In the genomic region with DNA sequence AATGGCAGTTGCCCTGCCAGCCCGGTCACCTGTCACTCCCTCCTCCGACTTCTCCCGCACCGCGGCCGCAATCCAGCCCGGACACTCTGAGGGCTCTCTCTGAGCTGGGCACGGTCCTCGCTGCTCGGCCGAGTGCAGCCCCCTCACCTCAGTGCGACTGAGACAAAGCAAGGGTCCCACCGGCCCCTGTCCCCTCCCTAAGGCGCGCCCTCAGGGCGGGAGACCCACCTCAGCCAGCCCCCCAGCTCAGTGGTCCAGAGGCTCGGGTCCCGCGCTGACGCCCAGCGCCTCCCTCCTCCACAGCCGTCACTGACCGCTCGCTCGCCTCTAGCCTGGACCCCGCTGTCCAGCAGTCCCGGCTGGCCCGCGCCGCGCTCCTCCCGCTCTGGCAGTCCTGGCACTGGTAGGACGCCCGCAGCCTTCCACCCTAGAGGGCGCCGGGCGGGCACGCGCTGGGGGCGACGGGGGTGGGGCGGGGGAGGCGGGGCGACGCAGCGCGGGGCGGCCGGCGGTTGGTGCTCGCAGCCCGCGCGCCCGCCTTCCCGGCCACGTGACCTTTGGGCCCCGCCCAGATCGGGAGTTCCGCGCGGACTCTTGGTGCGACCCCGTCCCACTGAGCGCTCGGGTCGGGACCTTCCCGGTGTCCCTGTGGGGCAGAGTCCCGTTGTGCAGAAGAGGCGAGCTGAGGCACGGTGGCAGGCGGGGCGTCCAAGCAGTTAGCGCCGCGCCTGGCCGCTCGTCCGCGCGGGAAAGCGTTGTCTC, we compare ENCODE assay signal across 8 cellular contexts.
A peak's percentile ranks its signal among the peaks of the same experiment; 100 is the strongest.
DNase-seq lines count a peak whose midpoint lies in the region; ATAC-seq and TF ChIP-seq lines count a peak whose summit lies in the region.

No MANE protein-coding gene starts in this region.

- peak; percentile 83 for ATAC-seq in GM19397 (IDR thresholded peaks at IDR 0.05; ENCODE audit: unreplicated experiment)

- TF ChIP-seq CTCF in HL-60 (IDR thresholded peaks at IDR 0.05; ENCODE audit: insufficient read depth, low read length): no peak

- H3K27me3 ChIP-seq in HL-60 (ENCODE audit: insufficient read depth, poor library complexity, severe bottlenecking): peaks cover 2% of the 10 kb centered on the region

- H3K4me3 ChIP-seq in HL-60 (replicated peaks; ENCODE audit: insufficient read depth, low read length): peak overlapping the region; percentile 93

- no peak overlapping the region for H3K27ac ChIP-seq in HL-60 (replicated peaks)

- peak in 13 of 14 donors; percentile 47 to 89 (median 74) for DNase-seq in C1 segment of cervical spinal cord (lab: John Stamatoyannopoulos, UW)
- DNase-seq in HL-60 (ENCODE audit: low read depth in 1 of 2, low spot score in 1 of 2): peak; percentile 68 to 74
- DNase-seq in NOMO-1 treated with dmso at 0.1 percent for 144 hours (lab: John Stamatoyannopoulos, UW; ENCODE audit: unreplicated experiment): peak; percentile 77
- DNase-seq in activated CD8-positive, alpha-beta memory T cell treated with anti-CD3 and anti-CD28 coated beads, Interleukin-2, amount 50 U/mL, for 4 hours: peak; percentile 84
- DNase-seq in epidermal melanocyte (ENCODE audit: insufficient read length, low spot score): peak; percentile 84
- peak; percentile 62 for DNase-seq in middle frontal gyrus (ENCODE audit: extremely low spot score, low spot score)
- peak; percentile 54 to 66 for DNase-seq in stimulated activated CD8-positive, alpha-beta memory T cell treated with anti-CD3 and anti-CD28 coated beads, Interleukin-2, amount 100 ng/mL, for 1 hour (ENCODE audit: low read depth in 2 of 2)
